In the genomic region with DNA sequence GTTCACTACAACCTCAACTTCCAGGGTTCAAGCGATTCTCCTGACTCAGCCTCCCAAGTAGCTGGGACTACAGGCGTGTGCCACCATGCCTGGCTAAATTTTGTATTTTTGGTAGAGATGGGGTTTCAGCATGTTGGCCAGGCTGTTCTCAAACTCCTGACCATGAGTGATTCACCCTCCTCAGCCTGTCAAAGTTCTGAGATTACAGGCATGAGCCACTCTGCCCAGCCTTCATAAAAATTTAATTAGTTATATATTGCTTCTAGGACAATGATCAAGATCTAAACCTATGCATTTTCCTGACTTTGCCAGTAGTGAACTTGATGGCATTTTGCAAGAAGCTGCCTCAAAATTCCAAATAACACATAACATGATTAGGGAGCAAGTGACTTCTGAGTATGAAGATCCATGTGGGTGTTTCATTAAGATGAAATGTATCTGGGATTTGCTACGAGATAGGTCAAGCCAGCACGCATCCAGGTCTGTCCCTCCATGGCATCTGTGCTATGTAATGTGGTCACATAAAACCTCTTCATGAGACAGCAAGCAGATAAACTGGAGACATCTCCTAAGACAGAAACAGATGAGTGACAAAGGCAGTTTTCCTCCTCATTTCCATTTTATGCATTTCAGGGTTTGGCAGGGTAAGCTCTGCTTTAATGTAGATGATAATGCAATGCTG, we compare ENCODE assay signal across 16 cellular contexts.
DNase-seq lines count a peak whose midpoint lies in the region; ATAC-seq, FAIRE-seq and TF ChIP-seq lines count a peak whose summit lies in the region.
"Had no signal": no experiment of that assay in that cellular context is flagged by ENCODE, and none has a peak within 500 bp of the region (broad histone marks: within the 10 kb centered on the region; RNA-seq: fewer than 3 reads in every experiment).

No MANE protein-coding gene starts in this region.

- H3K27ac ChIP-seq in VCaP, result peak overlapping the region; percentile 67
- no peak overlapping the region for H3K27ac ChIP-seq in effector memory CD4-positive, alpha-beta T cell (ENCODE audit: insufficient read depth, low read length, poor library complexity, severe bottlenecking)
- H3K27ac ChIP-seq: coronary artery, SJCRH30, upper lobe of right lung had no signal

- H3K4me3 ChIP-seq in AG10803 (ENCODE audit: low read length) (no peak overlapping the region), mucosa of descending colon (no peak overlapping the region)
- H3K4me3 ChIP-seq in effector memory CD4-positive, alpha-beta T cell (ENCODE audit: insufficient read depth, low read depth, low read length, poor library complexity, severe bottlenecking), result no peak overlapping the region
- H3K4me3 ChIP-seq: coronary artery, SJCRH30, skin epidermis, upper lobe of right lung had no signal

- peak; percentile 59 for ATAC-seq in mucosa of descending colon
- ATAC-seq: upper lobe of right lung had no signal

- no peak for TF ChIP-seq POLR2A in GM12891 (IDR thresholded peaks at IDR 0.05; ENCODE audit: low read depth, low read length)

- DNase-seq in AG10803 (ENCODE audit: low read depth) (peak; percentile 30), GM12891 (ENCODE audit: insufficient read length, low spot score) (no peak), mucosa of descending colon (no peak), COLO829 (ENCODE audit: low spot score) (no peak), HuH-7 (ENCODE audit: low spot score) (no peak), occipital lobe (lab: John Stamatoyannopoulos, UW) (no peak)
- DNase-seq in effector memory CD4-positive, alpha-beta T cell, result no peak
- DNase-seq: anterior cingulate cortex, erythroblast, NCI-H1436 treated with DMSO at 0.1 percent for 48 hours, NCI-H345, SJCRH30, upper lobe of right lung had no signal

- H3K27me3 ChIP-seq in effector memory CD4-positive, alpha-beta T cell (replicated peaks; ENCODE audit: control insufficient read depth, insufficient read depth, low read length, poor library complexity, severe bottlenecking), result no peaks in the 10 kb centered on the region
- H3K27me3 ChIP-seq: SJCRH30, upper lobe of right lung had no signal

- H3K36me3 ChIP-seq in mucosa of descending colon (ENCODE audit: low read depth), result no peaks in the 10 kb centered on the region
- H3K36me3 ChIP-seq in effector memory CD4-positive, alpha-beta T cell (ENCODE audit: control insufficient read depth, insufficient read depth, low read length), result no peaks in the 10 kb centered on the region
- H3K36me3 ChIP-seq: SJCRH30, upper lobe of right lung had no signal

- H3K4me1 ChIP-seq in mucosa of descending colon (ENCODE audit: low read depth), result peaks cover 3% of the 10 kb centered on the region
- peaks cover 17% of the 10 kb centered on the region for H3K4me1 ChIP-seq in effector memory CD4-positive, alpha-beta T cell (ENCODE audit: control insufficient read depth, insufficient read depth, low read length, poor library complexity, severe bottlenecking)

- intact Hi-C loops in mucosa of descending colon (cut with DNase I, micrococcal nuclease), result no loop called here

- H3K9me3 ChIP-seq in mucosa of descending colon, result no peaks in the 10 kb centered on the region
- no peaks in the 10 kb centered on the region for H3K9me3 ChIP-seq in effector memory CD4-positive, alpha-beta T cell (ENCODE audit: control insufficient read depth, low read length)
- H3K9me3 ChIP-seq: SJCRH30, upper lobe of right lung had no signal

- FAIRE-seq in GM12891 (lab: Jason Lieb, UNC), result peak; percentile 58

- no peak for TF ChIP-seq CTCF in AG10803 (conservative IDR thresholded peaks at IDR 0.05; ENCODE audit: low read length)
- TF ChIP-seq CTCF in VCaP (conservative IDR thresholded peaks at IDR 0.05), result no peak
- no peak for TF ChIP-seq CTCF in mucosa of descending colon (IDR thresholded peaks at IDR 0.05)

TF ChIP-seq in GM12891, 5 proteins besides CTCF, POLR2A, EP300 and RAD21:
- no peak for TF ChIP-seq TAF1 (IDR thresholded peaks at IDR 0.05; ENCODE audit: low read depth, low read length)
- TF ChIP-seq POU2F2 (IDR thresholded peaks at IDR 0.05; ENCODE audit: low read depth, low read length), result no peak
- TF ChIP-seq POLR2AphosphoS5 (IDR thresholded peaks at IDR 0.05; ENCODE audit: low read depth, low read length), result no peak
- TF ChIP-seq SPI1 (IDR thresholded peaks at IDR 0.05; ENCODE audit: low read depth, low read length), result no peak
- no peak for TF ChIP-seq PAX5 (IDR thresholded peaks at IDR 0.05; ENCODE audit: insufficient read depth, low read length, severe bottlenecking)
